21 cellular contexts compared by ENCODE assay signal in genomic region chr5:84438456-84438855, GRCh38. TPM values are rescaled to one million over a fixed set of nuclear protein-coding genes. Genes with fewer than 3 reads are reported as not detected.
"Had no signal": no experiment of that assay in that cellular context is flagged by ENCODE, and none has a peak within 500 bp of the region (broad histone marks: within the 10 kb centered on the region; RNA-seq: fewer than 3 reads in every experiment).

No MANE protein-coding gene starts in this region.

- DNase-seq: activated CD4-positive, alpha-beta T cell treated with anti-CD3 and anti-CD28 coated beads, Interleukin-2, amount 50 U/mL, for 4 hours; activated CD4-positive, CD25-positive, alpha-beta regulatory T cell treated with anti-CD3 and anti-CD28 coated beads, Interleukin-2, amount 50 U/mL, for 72 hours; activated gamma-delta T cell; activated T-cell treated with anti-CD3 and anti-CD28 coated beads, Interleukin-2, amount 50 U/mL, for 72 hours; dermis blood vessel endothelial cell; effector memory CD4-positive, alpha-beta T cell; esophagus squamous epithelium; foreskin melanocyte; hypothalamus; right lobe of liver; stimulated activated naive B cell treated with anti-CD40 and anti-IgM and Interleukin-4, amounts not matched to agents 10 μg/mL and 1 μg/mL and 100 μg/mL, for 72 hours; substantia nigra; tibial artery had no signal

- H3K27ac ChIP-seq: ascending aorta, cardiac muscle cell, esophagus squamous epithelium, neutrophil, parathyroid adenoma, right lobe of liver, tibial artery, VCaP had no signal

- ATAC-seq: activated T-cell treated with anti-CD3 and anti-CD28 coated beads, Interleukin-2, amount 50 U/mL, for 72 hours; left lobe of liver; natural killer cell treated with Interleukin-12 subunit alpha and Interleukin-12 subunit beta and Interleukin-15 and Interleukin-18, amount 100 ng/mL, for 72 hours; right lobe of liver; stimulated activated naive B cell treated with anti-CD40 and anti-IgM and Interleukin-4, amounts not matched to agents 10 μg/mL and 1 μg/mL and 100 μg/mL, for 72 hours had no signal

- H3K36me3 ChIP-seq: ascending aorta, cardiac muscle cell, esophagus squamous epithelium, neutrophil, right lobe of liver, tibial artery had no signal

- H3K9me3 ChIP-seq: ascending aorta, esophagus squamous epithelium, neutrophil, right lobe of liver, tibial artery had no signal

- H3K27me3 ChIP-seq: ascending aorta, cardiac muscle cell, esophagus squamous epithelium, neutrophil, right lobe of liver, tibial artery had no signal

- H3K4me1 ChIP-seq: ascending aorta, parathyroid adenoma, right lobe of liver, tibial artery had no signal

- H3K4me3 ChIP-seq: ascending aorta, cardiac muscle cell, esophagus squamous epithelium, right lobe of liver, tibial artery had no signal

RNA-seq across cellular contexts. Expression of gene EDIL3, which starts 53.8 kb away (rescaled TPM):
- total RNA-seq: activated CD8-positive, alpha-beta memory T cell treated with anti-CD3 and anti-CD28 coated beads for 36 hours; activated T-cell treated with anti-CD3 and anti-CD28 coated beads, Interleukin-2, amount 50 U/mL, for 72 hours; natural killer cell treated with Interleukin-12 subunit alpha and Interleukin-12 subunit beta and Interleukin-15 and Interleukin-18, amount 100 ng/mL, for 72 hours had no signal
